In the genomic region with DNA sequence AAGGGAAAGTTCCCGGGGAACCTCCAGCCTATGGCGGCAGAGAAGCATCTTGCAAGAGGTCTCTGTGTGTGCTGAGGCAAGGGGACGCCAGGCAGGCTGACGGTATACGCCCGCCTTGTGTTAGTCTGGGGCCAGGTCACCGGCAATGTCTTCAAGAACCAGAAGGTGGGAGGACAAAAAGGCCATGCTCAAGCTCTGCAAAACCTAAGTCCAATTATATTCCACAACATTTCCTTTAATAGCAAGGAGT, we compare ENCODE assay signal across 8 cellular contexts. TPM values are rescaled to one million over a fixed set of nuclear protein-coding genes. Genes with fewer than 3 reads are reported as not detected.
DNase-seq lines count a peak whose midpoint lies in the region; ATAC-seq and TF ChIP-seq lines count a peak whose summit lies in the region.

No MANE protein-coding gene starts in this region.

- H3K27me3 Mint-ChIP-seq in activated CD8-positive, alpha-beta T cell treated with anti-CD3 and anti-CD28 coated beads, Interleukin-2, amount 10 ng/mL, durations not matched to agents 7 days and 5 days (ENCODE audit: low read depth): no peaks in the 10 kb centered on the region

- DNase-seq in left ventricle myocardium inferior (no peak), Right ventricle myocardium inferior (ENCODE audit: missing footprints) (no peak), kidney epithelial cell (ENCODE audit: low read depth) (no peak), transverse colon (no peak), EL (no peak), GOT3 (lab: John Stamatoyannopoulos, UW) (no peak)
- DNase-seq in activated CD8-positive, alpha-beta T cell treated with anti-CD3 and anti-CD28 coated beads, Interleukin-2, amount 10 ng/mL, durations not matched to agents 7 days and 5 days: no peak
- DNase-seq in activated effector memory CD4-positive, alpha-beta T cell treated with anti-CD3 and anti-CD28 coated beads, Interleukin-2, amount 50 U/mL, for 16 hours: no peak

- TF ChIP-seq EP300 in transverse colon (IDR thresholded peaks at IDR 0.05; ENCODE audit: low read depth): no peak

- peak overlapping the region; percentile 97 for H3K27ac Mint-ChIP-seq in activated CD8-positive, alpha-beta T cell treated with anti-CD3 and anti-CD28 coated beads, Interleukin-2, amount 10 ng/mL, durations not matched to agents 7 days and 5 days

- TF ChIP-seq POLR2A in transverse colon (IDR thresholded peaks at IDR 0.05): no peak

- H3K9me3 ChIP-seq in left ventricle myocardium inferior (replicated peaks): no peaks in the 10 kb centered on the region
- no peaks in the 10 kb centered on the region for H3K9me3 ChIP-seq in transverse colon

- peak overlapping the region; percentile 93 for H3K4me3 Mint-ChIP-seq in activated CD8-positive, alpha-beta T cell treated with anti-CD3 and anti-CD28 coated beads, Interleukin-2, amount 10 ng/mL, durations not matched to agents 7 days and 5 days

- no peak for ATAC-seq in Right ventricle myocardium inferior
- no peak for ATAC-seq in activated CD8-positive, alpha-beta T cell treated with anti-CD3 and anti-CD28 coated beads, Interleukin-2, amount 10 ng/mL, durations not matched to agents 7 days and 5 days

- TF ChIP-seq CTCF in left ventricle myocardium inferior (IDR thresholded peaks at IDR 0.05; ENCODE audit: borderline replicate concordance): no peak
- TF ChIP-seq CTCF in kidney epithelial cell (IDR thresholded peaks at IDR 0.05; ENCODE audit: insufficient read depth, low read length, poor library complexity, severe bottlenecking): no peak
- no peak for TF ChIP-seq CTCF in transverse colon (IDR thresholded peaks at IDR 0.05)

- H3K4me1 ChIP-seq in left ventricle myocardium inferior (peaks cover 43% of the 10 kb centered on the region), transverse colon (peaks cover 14 to 31% (median 24%) of the 10 kb centered on the region in 4 donors)

- intact Hi-C loops in left ventricle myocardium inferior (cut with micrococcal nuclease): loop anchor here (5.0 kb wide), 1 partner anchor 41 kb away; the partner anchor contains the start of gene STX4
- intact Hi-C loops in Right ventricle myocardium inferior (cut with DNase I): loop anchor here (1.0 to 10.0 kb wide), 6 partner anchors 21 to 381 kb away; partner anchors contain the start of genes ARMC5, KAT8 and VKORC1
- intact Hi-C loops in transverse colon (cut with DNase I; ENCODE audit: low total_unique reads): no loop called here

- H3K27ac ChIP-seq in left ventricle myocardium inferior (replicated peaks) (peak overlapping the region; percentile 92), transverse colon (peak overlapping the region; percentile 94 to 97 (median 96))

- POLR2A ChIA-PET in activated CD8-positive, alpha-beta T cell treated with anti-CD3 and anti-CD28 coated beads, Interleukin-2, amount 10 ng/mL, durations not matched to agents 7 days and 5 days (lab: Charles Lee): interaction anchor here (0.7 to 2.7 kb wide), 25 partner anchors 9 to 414 kb away, joined by 3 to 19 read pairs (median 5); partner anchors contain the start of genes ARMC5, FUS, HSD3B7 and KAT8

- in situ Hi-C loops in transverse colon (cut with MboI; ENCODE audit: low pct_ligation_motif_present in 1 of 4, low pct_unique_long_range_greater_than_20kb in 1 of 4, low sequenced_read_pairs in 3 of 4): no loop called here

- H3K27me3 ChIP-seq in left ventricle myocardium inferior (ENCODE audit: low read depth) (no peaks in the 10 kb centered on the region), kidney epithelial cell (ENCODE audit: control insufficient read depth, insufficient read depth, low read length) (no peaks in the 10 kb centered on the region), transverse colon (no peaks in the 10 kb centered on the region)

- WGBS in transverse colon (ENCODE audit: low coverage in 1 of 2), 2 donors: 1% methylated on average over 7 of the region's 7 CpGs; no CpG with 5 or more reads in 1 of the 2 donors

- H3K36me3 Mint-ChIP-seq in activated CD8-positive, alpha-beta T cell treated with anti-CD3 and anti-CD28 coated beads, Interleukin-2, amount 10 ng/mL, durations not matched to agents 7 days and 5 days (ENCODE audit: low read depth): peaks cover 37% of the 10 kb centered on the region

- CTCF ChIA-PET in activated CD8-positive, alpha-beta T cell treated with anti-CD3 and anti-CD28 coated beads, Interleukin-2, amount 10 ng/mL, durations not matched to agents 7 days and 5 days (lab: Charles Lee): interaction anchor here (0.8 to 3.0 kb wide), 15 partner anchors 9 to 800 kb away, joined by 3 to 19 read pairs (median 4); partner anchors contain the start of genes HSD3B7, KAT8, VKORC1 and ZNF267

- H3K4me1 Mint-ChIP-seq in activated CD8-positive, alpha-beta T cell treated with anti-CD3 and anti-CD28 coated beads, Interleukin-2, amount 10 ng/mL, durations not matched to agents 7 days and 5 days (ENCODE audit: low read depth): peaks cover 48% of the 10 kb centered on the region

- H3K36me3 ChIP-seq in left ventricle myocardium inferior: peaks cover 27% of the 10 kb centered on the region
- H3K36me3 ChIP-seq in kidney epithelial cell (ENCODE audit: control insufficient read depth, insufficient read depth, low read length): peaks cover 3% of the 10 kb centered on the region
- peaks cover 0 to 25% (median 6%) of the 10 kb centered on the region in 4 donors for H3K36me3 ChIP-seq in transverse colon

- H3K4me3 ChIP-seq in left ventricle myocardium inferior (peak overlapping the region; percentile 93), kidney epithelial cell (ENCODE audit: low read depth, low read length) (peak overlapping the region; percentile 90), transverse colon (peak overlapping the region; percentile 75 to 97 (median 91))

- H3K9me3 Mint-ChIP-seq in activated CD8-positive, alpha-beta T cell treated with anti-CD3 and anti-CD28 coated beads, Interleukin-2, amount 10 ng/mL, durations not matched to agents 7 days and 5 days (ENCODE audit: insufficient read depth): no peaks in the 10 kb centered on the region

RNA-seq across cellular contexts. Expression of gene ZNF668, which starts 0.3 kb away (rescaled TPM):
- 5.3 TPM for total RNA-seq in left ventricle myocardium inferior
- 5.3 TPM for total RNA-seq in Right ventricle myocardium inferior
- total RNA-seq in activated CD8-positive, alpha-beta T cell treated with anti-CD3 and anti-CD28 coated beads, Interleukin-2, amount 10 ng/mL, durations not matched to agents 7 days and 5 days: 10 to 100 TPM; 20.8 to 22.2 TPM
- total RNA-seq in kidney epithelial cell: 23.1 and 27.8 TPM in 2 replicates
- 10 to 100 TPM in 2 of 4 donors, 1 to 10 TPM in 2; 7.9 to 17.9 (median 10.2) TPM for total RNA-seq in transverse colon

RNA-seq across cellular contexts. Expression of gene ZNF646, which starts 0.5 kb away (rescaled TPM):
- total RNA-seq in left ventricle myocardium inferior: 9.6 TPM
- 9.9 TPM for total RNA-seq in Right ventricle myocardium inferior
- 10 to 100 TPM; 26.0 to 30.3 TPM for total RNA-seq in activated CD8-positive, alpha-beta T cell treated with anti-CD3 and anti-CD28 coated beads, Interleukin-2, amount 10 ng/mL, durations not matched to agents 7 days and 5 days
- 17.8 and 19.0 TPM in 2 replicates for total RNA-seq in kidney epithelial cell
- total RNA-seq in transverse colon: 10 to 100 TPM; 12.0 to 26.7 (median 23.5) TPM

RNA-seq across cellular contexts. Expression of gene PRSS53, which starts 15.0 kb away (rescaled TPM):
- total RNA-seq in left ventricle myocardium inferior (1.2 TPM), Right ventricle myocardium inferior (0.62 TPM), kidney epithelial cell (1.6 and 2.1 TPM in 2 replicates), transverse colon (1 to 10 TPM; 1.1 to 5.2 (median 3.1) TPM)
- total RNA-seq in activated CD8-positive, alpha-beta T cell treated with anti-CD3 and anti-CD28 coated beads, Interleukin-2, amount 10 ng/mL, durations not matched to agents 7 days and 5 days: 1 to 10 TPM; 5.3 to 6.8 TPM

RNA-seq across cellular contexts. Expression of gene VKORC1, which starts 20.8 kb away (rescaled TPM):
- total RNA-seq in left ventricle myocardium inferior (39.5 TPM), Right ventricle myocardium inferior (41.1 TPM), kidney epithelial cell (123 and 139 TPM in 2 replicates), transverse colon (10 to 100 TPM; 29.5 to 89.0 (median 72.0) TPM)
- 10 to 100 TPM; 71.6 to 78.8 TPM for total RNA-seq in activated CD8-positive, alpha-beta T cell treated with anti-CD3 and anti-CD28 coated beads, Interleukin-2, amount 10 ng/mL, durations not matched to agents 7 days and 5 days

RNA-seq across cellular contexts. Expression of gene BCKDK, which starts 34.4 kb away (rescaled TPM):
- 75.9 TPM for total RNA-seq in left ventricle myocardium inferior
- total RNA-seq in Right ventricle myocardium inferior: 79.7 TPM
- total RNA-seq in activated CD8-positive, alpha-beta T cell treated with anti-CD3 and anti-CD28 coated beads, Interleukin-2, amount 10 ng/mL, durations not matched to agents 7 days and 5 days: 10 to 100 TPM; 38.9 TPM
- 50.9 and 59.6 TPM in 2 replicates for total RNA-seq in kidney epithelial cell
- 10 to 100 TPM; 46.8 to 56.5 (median 51.3) TPM for total RNA-seq in transverse colon
